19 cellular contexts compared by ENCODE assay signal in the genomic region with DNA sequence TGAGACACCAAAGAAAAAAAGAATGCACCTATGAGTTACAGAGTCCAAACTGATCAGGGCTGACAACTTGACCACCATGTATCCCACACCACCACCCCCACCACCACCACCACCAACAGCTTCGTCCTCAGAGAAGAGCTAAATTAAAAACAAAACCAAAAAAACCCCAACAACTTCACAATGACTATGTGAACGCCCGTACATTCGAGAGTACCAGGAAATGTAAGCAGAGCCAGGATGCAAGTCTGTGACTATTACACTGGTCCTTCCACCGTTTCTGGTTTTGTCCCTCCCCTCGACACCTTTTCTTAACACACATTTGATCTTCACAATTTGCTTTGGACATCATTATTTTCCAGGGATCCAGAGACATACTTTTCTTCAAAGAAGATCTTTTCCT. TPM values are rescaled to one million over a fixed set of nuclear protein-coding genes. Genes with fewer than 3 reads are reported as not detected.
A peak's percentile ranks its signal among the peaks of the same experiment; 100 is the strongest.
DNase-seq lines count a peak whose midpoint lies in the region; ATAC-seq, FAIRE-seq and TF ChIP-seq lines count a peak whose summit lies in the region.
"Had no signal": no experiment of that assay in that cellular context is flagged by ENCODE, and none has a peak within 500 bp of the region (broad histone marks: within the 10 kb centered on the region; RNA-seq: fewer than 3 reads in every experiment).

No MANE protein-coding gene starts in this region.

- H3K4me1 Mint-ChIP-seq in natural killer cell treated with Interleukin-12 subunit alpha and Interleukin-12 subunit beta and Interleukin-15 and Interleukin-18, amount 100 ng/mL, for 72 hours (ENCODE audit: low read depth in 2 of 2): peaks cover 15 to 22% of the 10 kb centered on the region in 2 donors
- peaks cover 0 to 10% of the 10 kb centered on the region in 2 donors for H3K4me1 Mint-ChIP-seq in natural killer cell
- H3K4me1 Mint-ChIP-seq in activated T-helper 17 cell treated with anti-CD3 and anti-CD28 coated beads, Interleukin-2, amount 50 U/mL, for 72 hours: no peaks in the 10 kb centered on the region
- H3K4me1 Mint-ChIP-seq in stimulated activated effector memory CD8-positive, alpha-beta T cell treated with anti-CD3 and anti-CD28 coated beads, Interleukin-12 subunit alpha, Interleukin-12 subunit beta, amount 100 ng/mL, for 72 hours: peaks cover 22% of the 10 kb centered on the region
- H3K4me1 Mint-ChIP-seq: CD14-positive monocyte; CD8-positive, alpha-beta memory T cell had no signal

- peaks cover 0 to 21% (median 0%) of the 10 kb centered on the region in 4 donors for H3K27me3 ChIP-seq in esophagus muscularis mucosa

- H3K9me3 Mint-ChIP-seq in natural killer cell treated with Interleukin-12 subunit alpha and Interleukin-12 subunit beta and Interleukin-15 and Interleukin-18, amount 100 ng/mL, for 72 hours: no peaks in the 10 kb centered on the region
- no peaks in the 10 kb centered on the region for H3K9me3 Mint-ChIP-seq in natural killer cell
- no peaks in the 10 kb centered on the region for H3K9me3 Mint-ChIP-seq in activated T-helper 17 cell treated with anti-CD3 and anti-CD28 coated beads, Interleukin-2, amount 50 U/mL, for 72 hours
- no peaks in the 10 kb centered on the region for H3K9me3 Mint-ChIP-seq in stimulated activated effector memory CD8-positive, alpha-beta T cell treated with anti-CD3 and anti-CD28 coated beads, Interleukin-12 subunit alpha, Interleukin-12 subunit beta, amount 100 ng/mL, for 72 hours
- H3K9me3 Mint-ChIP-seq: H9 had no signal

- 89% methylated on average over 6 of the region's 6 CpGs for WGBS in esophagus muscularis mucosa

- H3K9me3 ChIP-seq in esophagus muscularis mucosa: peaks cover 0 to 7% (median 4%) of the 10 kb centered on the region in 4 donors

- no peak overlapping the region for H3K27ac Mint-ChIP-seq in natural killer cell treated with Interleukin-12 subunit alpha and Interleukin-12 subunit beta and Interleukin-15 and Interleukin-18, amount 100 ng/mL, for 72 hours
- no peak overlapping the region for H3K27ac Mint-ChIP-seq in natural killer cell
- no peak overlapping the region for H3K27ac Mint-ChIP-seq in activated T-helper 17 cell treated with anti-CD3 and anti-CD28 coated beads, Interleukin-2, amount 50 U/mL, for 72 hours
- no peak overlapping the region for H3K27ac Mint-ChIP-seq in stimulated activated effector memory CD8-positive, alpha-beta T cell treated with anti-CD3 and anti-CD28 coated beads, Interleukin-12 subunit alpha, Interleukin-12 subunit beta, amount 100 ng/mL, for 72 hours
- H3K27ac Mint-ChIP-seq: CD14-positive monocyte; CD4-positive, alpha-beta T cell; CD8-positive, alpha-beta memory T cell; GM23338; H9 had no signal

- DNase-seq in natural killer cell treated with Interleukin-12 subunit alpha and Interleukin-12 subunit beta and Interleukin-15 and Interleukin-18, amount 100 ng/mL, for 72 hours (ENCODE audit: low spot score): peak; percentile 58
- no peak for DNase-seq in natural killer cell
- no peak for DNase-seq in GM12892 (ENCODE audit: insufficient read length)
- no peak for DNase-seq in stimulated activated effector memory CD8-positive, alpha-beta T cell treated with anti-CD3 and anti-CD28 coated beads, Interleukin-12 subunit alpha, Interleukin-12 subunit beta, amount 100 ng/mL, for 72 hours (ENCODE audit: low spot score in 2 of 2)
- DNase-seq in esophagus muscularis mucosa (ENCODE audit: extremely low spot score): no peak
- DNase-seq in MV-4-11 (lab: John Stamatoyannopoulos, UW): no peak
- no peak for DNase-seq in GM19239 (ENCODE audit: insufficient read length, low spot score)
- DNase-seq: CD4-positive, alpha-beta T cell; CD8-positive, alpha-beta memory T cell; DMS 273 treated with DMSO at 0.1 percent for 48 hours; DMS79; EL; GDM1; H9 had no signal

- peak overlapping the region; percentile 49 for H3K4me3 Mint-ChIP-seq in natural killer cell treated with Interleukin-12 subunit alpha and Interleukin-12 subunit beta and Interleukin-15 and Interleukin-18, amount 100 ng/mL, for 72 hours
- no peak overlapping the region for H3K4me3 Mint-ChIP-seq in natural killer cell
- H3K4me3 Mint-ChIP-seq in activated T-helper 17 cell treated with anti-CD3 and anti-CD28 coated beads, Interleukin-2, amount 50 U/mL, for 72 hours: no peak overlapping the region
- no peak overlapping the region for H3K4me3 Mint-ChIP-seq in stimulated activated effector memory CD8-positive, alpha-beta T cell treated with anti-CD3 and anti-CD28 coated beads, Interleukin-12 subunit alpha, Interleukin-12 subunit beta, amount 100 ng/mL, for 72 hours
- H3K4me3 Mint-ChIP-seq: CD14-positive monocyte; CD4-positive, alpha-beta T cell; CD8-positive, alpha-beta memory T cell; GM23338; H9 had no signal

- H3K4me1 ChIP-seq in esophagus muscularis mucosa: peaks cover 0 to under 1% (median 0%) of the 10 kb centered on the region in 4 donors

- intact Hi-C loops in natural killer cell (cut with micrococcal nuclease): no loop called here
- intact Hi-C loops in esophagus muscularis mucosa (cut with DNase I): no loop called here

- H3K36me3 ChIP-seq in esophagus muscularis mucosa: no peaks in the 10 kb centered on the region

- H3K27me3 Mint-ChIP-seq in natural killer cell treated with Interleukin-12 subunit alpha and Interleukin-12 subunit beta and Interleukin-15 and Interleukin-18, amount 100 ng/mL, for 72 hours: peaks cover 23 to 26% of the 10 kb centered on the region in 2 donors
- H3K27me3 Mint-ChIP-seq in natural killer cell (ENCODE audit: low read depth in 2 of 2): peaks cover 18 to 32% of the 10 kb centered on the region in 2 donors
- peaks cover 33% of the 10 kb centered on the region for H3K27me3 Mint-ChIP-seq in activated T-helper 17 cell treated with anti-CD3 and anti-CD28 coated beads, Interleukin-2, amount 50 U/mL, for 72 hours

- no peak overlapping the region for H3K4me3 ChIP-seq in esophagus muscularis mucosa
- H3K4me3 ChIP-seq: GM23338 had no signal

- no peak for TF ChIP-seq POLR2A in GM12892 (IDR thresholded peaks at IDR 0.05; ENCODE audit: low read depth, low read length)
- no peak for TF ChIP-seq POLR2A in esophagus muscularis mucosa (IDR thresholded peaks at IDR 0.05; ENCODE audit: low read depth)

- ATAC-seq in natural killer cell treated with Interleukin-12 subunit alpha and Interleukin-12 subunit beta and Interleukin-15 and Interleukin-18, amount 100 ng/mL, for 72 hours: peak; percentile 82 to 88
- no peak for ATAC-seq in natural killer cell
- peak; percentile 49 for ATAC-seq in activated T-helper 17 cell treated with anti-CD3 and anti-CD28 coated beads, Interleukin-2, amount 50 U/mL, for 72 hours (replicated peaks)
- ATAC-seq in stimulated activated effector memory CD8-positive, alpha-beta T cell treated with anti-CD3 and anti-CD28 coated beads, Interleukin-12 subunit alpha, Interleukin-12 subunit beta, amount 100 ng/mL, for 72 hours: peak; percentile 64
- ATAC-seq: GM23338, HCT116 had no signal

- H3K27ac ChIP-seq in esophagus muscularis mucosa (replicated peaks in 1 of 4): no peak overlapping the region

- H3K36me3 Mint-ChIP-seq in natural killer cell treated with Interleukin-12 subunit alpha and Interleukin-12 subunit beta and Interleukin-15 and Interleukin-18, amount 100 ng/mL, for 72 hours: no peaks in the 10 kb centered on the region
- no peaks in the 10 kb centered on the region for H3K36me3 Mint-ChIP-seq in natural killer cell
- H3K36me3 Mint-ChIP-seq in activated T-helper 17 cell treated with anti-CD3 and anti-CD28 coated beads, Interleukin-2, amount 50 U/mL, for 72 hours (ENCODE audit: low read depth): no peaks in the 10 kb centered on the region
- H3K36me3 Mint-ChIP-seq in stimulated activated effector memory CD8-positive, alpha-beta T cell treated with anti-CD3 and anti-CD28 coated beads, Interleukin-12 subunit alpha, Interleukin-12 subunit beta, amount 100 ng/mL, for 72 hours: no peaks in the 10 kb centered on the region
- H3K36me3 Mint-ChIP-seq: CD14-positive monocyte; CD8-positive, alpha-beta memory T cell had no signal

- no peak for TF ChIP-seq EP300 in esophagus muscularis mucosa (IDR thresholded peaks at IDR 0.05)

- TF ChIP-seq CTCF in natural killer cell (IDR thresholded peaks at IDR 0.05) (no peak), esophagus muscularis mucosa (IDR thresholded peaks at IDR 0.05) (no peak)

- peak; percentile 54 for FAIRE-seq in GM12892 (lab: Jason Lieb, UNC)
- no peak for FAIRE-seq in GM19239 (lab: Jason Lieb, UNC)
- FAIRE-seq: D721Med had no signal

RNA-seq across cellular contexts. Expression of a gene that starts 51.0 kb away (rescaled TPM):
- total RNA-seq in natural killer cell treated with Interleukin-12 subunit alpha and Interleukin-12 subunit beta and Interleukin-15 and Interleukin-18, amount 100 ng/mL, for 72 hours: 1 to 10 TPM; 3.1 to 7.4 TPM
- total RNA-seq in natural killer cell (1 to 10 TPM; 3.0 to 5.6 (median 3.5) TPM), esophagus muscularis mucosa (100 to 1,000 TPM in 2 of 4 donors, 10 to 100 TPM in 2; 62.3 to 159 (median 104) TPM)
- 0.70 TPM for polyA plus RNA-seq in GM12892 (2012; ENCODE audit: missing spikeins)
- total RNA-seq in activated T-helper 17 cell treated with anti-CD3 and anti-CD28 coated beads, Interleukin-2, amount 50 U/mL, for 72 hours: 1 to 10 TPM; 1.1 to 2.6 TPM

Comparison
In these comparisons a context has a peak if more than half of its experiments do, and no peak if none do; other contexts are left out.
1. ATAC-seq: peak in natural killer cell treated with Interleukin-12 subunit alpha and Interleukin-12 subunit beta and Interleukin-15 and Interleukin-18, amount 100 ng/mL, for 72 hours (2 of 2), activated T-helper 17 cell treated with anti-CD3 and anti-CD28 coated beads, Interleukin-2, amount 50 U/mL, for 72 hours (single experiment) and stimulated activated effector memory CD8-positive, alpha-beta T cell treated with anti-CD3 and anti-CD28 coated beads, Interleukin-12 subunit alpha, Interleukin-12 subunit beta, amount 100 ng/mL, for 72 hours (single experiment); none in natural killer cell (0 of 3).
2. RNA of a gene that starts 51.0 kb away (total RNA-seq): 62.3 to 159 TPM in esophagus muscularis mucosa; 3.1 to 7.4 TPM in natural killer cell treated with Interleukin-12 subunit alpha and Interleukin-12 subunit beta and Interleukin-15 and Interleukin-18, amount 100 ng/mL, for 72 hours, 3.0 to 5.6 TPM in natural killer cell and 1.1 to 2.6 TPM in activated T-helper 17 cell treated with anti-CD3 and anti-CD28 coated beads, Interleukin-2, amount 50 U/mL, for 72 hours; every median in the first group is over 4 times any median in the second.